ENCODE assay signal across 22 cellular contexts in the genomic region with DNA sequence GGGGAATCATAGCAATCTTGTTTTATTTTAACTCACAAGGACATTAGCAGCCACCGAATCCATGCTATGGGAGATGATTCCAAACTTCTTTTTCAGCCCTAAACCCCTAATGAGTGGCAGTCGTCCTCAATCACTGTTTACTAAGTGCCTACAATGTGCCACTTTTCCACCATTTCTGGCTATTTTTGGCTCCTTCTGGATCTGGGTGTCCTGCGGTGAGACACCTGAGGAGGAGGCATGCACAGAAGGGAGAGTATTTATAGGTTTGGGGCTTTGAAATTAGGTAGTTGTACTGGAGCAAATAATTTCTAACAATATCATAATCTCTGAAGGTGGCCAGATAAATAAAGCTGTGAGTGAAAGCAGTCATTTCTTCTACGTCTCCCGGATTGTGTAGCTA.
"Had no signal": no experiment of that assay in that cellular context is flagged by ENCODE, and none has a peak within 500 bp of the region (broad histone marks: within the 10 kb centered on the region; RNA-seq: fewer than 3 reads in every experiment).

No MANE protein-coding gene starts in this region.

- H3K27ac Mint-ChIP-seq: dendritic cell treated with granulocyte-macrophage colony-stimulating factor and Interleukin-4, amounts not matched to agents 40 ng/mL and 50 ng/mL, for 4 days; memory B cell; mesothelial cell of epicardium; nephron; progenitor cell of endocrine pancreas had no signal

- H3K4me3 Mint-ChIP-seq: dendritic cell treated with granulocyte-macrophage colony-stimulating factor and Interleukin-4, amounts not matched to agents 40 ng/mL and 50 ng/mL, for 4 days; memory B cell; mesothelial cell of epicardium; nephron had no signal

- H3K27me3 Mint-ChIP-seq: dendritic cell treated with granulocyte-macrophage colony-stimulating factor and Interleukin-4, amounts not matched to agents 40 ng/mL and 50 ng/mL, for 4 days; memory B cell had no signal

- DNase-seq: esophagus squamous epithelium; foreskin fibroblast; kidney; left cardiac atrium; left ventricle myocardium inferior; lower lobe of right lung; occipital lobe; pancreas; right cardiac atrium; small intestine; stimulated activated CD4-positive, alpha-beta T cell treated with anti-CD3 and anti-CD28 coated beads, Interleukin-12 subunit alpha, Interleukin-12 subunit beta, amount 100 ng/mL, for 4 hours; stimulated activated naive CD4-positive, alpha-beta T cell; stomach; trophoblast cell had no signal

- H3K9me3 Mint-ChIP-seq: dendritic cell treated with granulocyte-macrophage colony-stimulating factor and Interleukin-4, amounts not matched to agents 40 ng/mL and 50 ng/mL, for 4 days had no signal

- H3K4me3 ChIP-seq: esophagus squamous epithelium, gastroesophageal sphincter, hepatocyte, left ventricle myocardium inferior, lower lobe of right lung, pancreas, stomach, thoracic aorta had no signal

- H3K4me2 ChIP-seq: hepatocyte had no signal

- H3K27me3 ChIP-seq: esophagus squamous epithelium, gastroesophageal sphincter, hepatocyte, pancreas had no signal

- H3K36me3 ChIP-seq: esophagus squamous epithelium, gastroesophageal sphincter, left ventricle myocardium inferior, lower lobe of right lung, pancreas, stomach, thoracic aorta had no signal

- H3K9me3 ChIP-seq: esophagus squamous epithelium, gastroesophageal sphincter, left ventricle myocardium inferior, lower lobe of right lung, pancreas, stomach, thoracic aorta had no signal

- H3K36me3 Mint-ChIP-seq: memory B cell, mesothelial cell of epicardium had no signal

- H3K79me2 ChIP-seq: hepatocyte had no signal

- H2AFZ ChIP-seq: hepatocyte had no signal

- H3K4me1 ChIP-seq: esophagus squamous epithelium, gastroesophageal sphincter, left ventricle myocardium inferior, lower lobe of right lung, pancreas, stomach had no signal

- H3K27ac ChIP-seq: esophagus squamous epithelium, gastroesophageal sphincter, hepatocyte, left ventricle myocardium inferior, lower lobe of right lung, pancreas, stomach, thoracic aorta had no signal

- H3K4me1 Mint-ChIP-seq: memory B cell, mesothelial cell of epicardium, nephron had no signal

- ATAC-seq: gastroesophageal sphincter, left cardiac atrium, lower lobe of right lung, pancreas, right cardiac atrium had no signal

- FAIRE-seq: kidney, pancreas, small intestine had no signal
